Comparison of ENCODE assay signal across 11 cellular contexts in genomic region chr11:114219559-114220349, GRCh38.
A peak's percentile ranks its signal among the peaks of the same experiment; 100 is the strongest.
DNase-seq lines count a peak whose midpoint lies in the region; ATAC-seq and TF ChIP-seq lines count a peak whose summit lies in the region.
"Had no signal": no experiment of that assay in that cellular context is flagged by ENCODE, and none has a peak within 500 bp of the region (broad histone marks: within the 10 kb centered on the region; RNA-seq: fewer than 3 reads in every experiment).

No MANE protein-coding gene starts in this region.

- DNase-seq in OCI-M1 (lab: John Stamatoyannopoulos, UW) (peak; percentile 76), dorsolateral prefrontal cortex (peak in 1 of 10 donors; percentile 20), left lobe of liver (ENCODE audit: low spot score) (no peak), superior temporal gyrus (ENCODE audit: extremely low spot score) (peak; percentile 44), GM23338 (ENCODE audit: low spot score) (no peak), NCI-H510A treated with DMSO at 0.1 percent for 48 hours (lab: John Stamatoyannopoulos, UW) (no peak)
- no peak for DNase-seq in activated CD4-positive, alpha-beta memory T cell treated with anti-CD3 and anti-CD28 coated beads, Interleukin-2, amount 10 ng/mL, durations not matched to agents 7 days and 5 days
- DNase-seq: activated T-cell treated with anti-CD3 and anti-CD28 coated beads, Interleukin-2, amount 50 U/mL, for 24 hours; kidney; stimulated activated CD4-positive, alpha-beta T cell treated with anti-CD3 and anti-CD28 coated beads, Interleukin-12 subunit alpha, Interleukin-12 subunit beta, amount 100 ng/mL, for 4 hours; T-helper 17 cell had no signal

- ATAC-seq in left lobe of liver (peak; percentile 2), GM23338 (no peak)
- ATAC-seq: T-helper 17 cell had no signal

- no peaks in the 10 kb centered on the region for H3K4me1 Mint-ChIP-seq in GM23338
- peaks cover 50% of the 10 kb centered on the region for H3K4me1 Mint-ChIP-seq in activated CD4-positive, alpha-beta memory T cell treated with anti-CD3 and anti-CD28 coated beads, Interleukin-2, amount 10 ng/mL, durations not matched to agents 7 days and 5 days

- no peak overlapping the region for H3K4me3 Mint-ChIP-seq in GM23338
- H3K4me3 Mint-ChIP-seq in activated CD4-positive, alpha-beta memory T cell treated with anti-CD3 and anti-CD28 coated beads, Interleukin-2, amount 10 ng/mL, durations not matched to agents 7 days and 5 days = no peak overlapping the region
- H3K4me3 Mint-ChIP-seq: activated T-cell treated with anti-CD3 and anti-CD28 coated beads, Interleukin-2, amount 50 U/mL, for 24 hours; T-helper 17 cell had no signal

- H3K36me3 Mint-ChIP-seq in GM23338 (ENCODE audit: low read depth) = no peaks in the 10 kb centered on the region
- peaks cover 17% of the 10 kb centered on the region for H3K36me3 Mint-ChIP-seq in activated CD4-positive, alpha-beta memory T cell treated with anti-CD3 and anti-CD28 coated beads, Interleukin-2, amount 10 ng/mL, durations not matched to agents 7 days and 5 days (ENCODE audit: low read depth)

- no peaks in the 10 kb centered on the region for H3K36me3 ChIP-seq in GM23338 (ENCODE audit: insufficient read depth)

- no peaks in the 10 kb centered on the region for H3F3A ChIP-seq in GM23338 (replicated peaks; ENCODE audit: low read depth)

- no peak overlapping the region for H2AFZ ChIP-seq in GM23338

- no peaks in the 10 kb centered on the region for H3K4me1 ChIP-seq in GM23338 (ENCODE audit: insufficient read depth)

- no peak overlapping the region for H3K4me3 ChIP-seq in dorsolateral prefrontal cortex
- no peak overlapping the region for H3K4me3 ChIP-seq in GM23338

- 0 out of 2 replicates have a peak, but pooled peaks cover 4% of the 10 kb centered on the region for H3K9me2 ChIP-seq in GM23338 (ENCODE audit: insufficient read depth)

- H3K27ac ChIP-seq in dorsolateral prefrontal cortex = peak overlapping the region in 46 of 59 donors; percentile 1 to 66 (median 38)
- H3K27ac ChIP-seq in GM23338 (ENCODE audit: low read depth) = no peak overlapping the region

- H3K79me2 ChIP-seq in GM23338 (replicated peaks; ENCODE audit: insufficient read depth) = no peaks in the 10 kb centered on the region

- H3K27me3 ChIP-seq in dorsolateral prefrontal cortex = no peaks in the 10 kb centered on the region
- H3K27me3 ChIP-seq in GM23338 (ENCODE audit: insufficient read depth) = no peaks in the 10 kb centered on the region

- H3K27ac Mint-ChIP-seq in GM23338 = no peak overlapping the region
- no peak overlapping the region for H3K27ac Mint-ChIP-seq in activated CD4-positive, alpha-beta memory T cell treated with anti-CD3 and anti-CD28 coated beads, Interleukin-2, amount 10 ng/mL, durations not matched to agents 7 days and 5 days
- H3K27ac Mint-ChIP-seq: activated T-cell treated with anti-CD3 and anti-CD28 coated beads, Interleukin-2, amount 50 U/mL, for 24 hours; T-helper 17 cell had no signal

- H3K9me3 Mint-ChIP-seq in GM23338 = no peaks in the 10 kb centered on the region
- H3K9me3 Mint-ChIP-seq in activated CD4-positive, alpha-beta memory T cell treated with anti-CD3 and anti-CD28 coated beads, Interleukin-2, amount 10 ng/mL, durations not matched to agents 7 days and 5 days = no peaks in the 10 kb centered on the region
- H3K9me3 Mint-ChIP-seq: activated T-cell treated with anti-CD3 and anti-CD28 coated beads, Interleukin-2, amount 50 U/mL, for 24 hours had no signal

- POLR2A ChIA-PET in activated CD4-positive, alpha-beta memory T cell treated with anti-CD3 and anti-CD28 coated beads, Interleukin-2, amount 10 ng/mL, durations not matched to agents 7 days and 5 days (lab: Charles Lee) = interaction anchor here (1.2 kb wide), 1 partner anchor 12 kb away, joined by 3 read pairs; no protein-coding TSS in a partner anchor

- no peak overlapping the region for H3K4me2 ChIP-seq in GM23338

- peaks cover 2% of the 10 kb centered on the region for H3K27me3 Mint-ChIP-seq in GM23338 (ENCODE audit: insufficient read depth, low read depth, poor library complexity)
- H3K27me3 Mint-ChIP-seq in activated CD4-positive, alpha-beta memory T cell treated with anti-CD3 and anti-CD28 coated beads, Interleukin-2, amount 10 ng/mL, durations not matched to agents 7 days and 5 days = peaks cover 8% of the 10 kb centered on the region
- H3K27me3 Mint-ChIP-seq: activated T-cell treated with anti-CD3 and anti-CD28 coated beads, Interleukin-2, amount 50 U/mL, for 24 hours; T-helper 17 cell had no signal

- intact Hi-C loops in dorsolateral prefrontal cortex (cut with DNase I) = no loop called here

- CTCF ChIA-PET in activated CD4-positive, alpha-beta memory T cell treated with anti-CD3 and anti-CD28 coated beads, Interleukin-2, amount 10 ng/mL, durations not matched to agents 7 days and 5 days (lab: Charles Lee) = interaction anchor here (1.3 to 1.6 kb wide), 2 partner anchors 41 to 53 kb away, joined by 4 to 5 read pairs; no protein-coding TSS in a partner anchor

- no peaks in the 10 kb centered on the region for H4K20me1 ChIP-seq in GM23338 (replicated peaks; ENCODE audit: insufficient read depth)

- TF ChIP-seq CTCF in dorsolateral prefrontal cortex (IDR thresholded peaks at IDR 0.05 in 54 of 56, conservative IDR thresholded peaks at IDR 0.05 in 2 of 56; ENCODE audit: low read depth in 1 of 56, partially characterized antibody in 56 of 56) (no peak), GM23338 (conservative IDR thresholded peaks at IDR 0.05; ENCODE audit: low read depth in 2 of 2) (no peak)

TF ChIP-seq in GM23338, 12 proteins besides CTCF, POLR2A, EP300 and RAD21:
- TF ChIP-seq STAT1 (IDR thresholded peaks at IDR 0.05; ENCODE audit: unreplicated experiment) = no peak
- TF ChIP-seq NANOG (IDR thresholded peaks at IDR 0.05; ENCODE audit: borderline replicate concordance) = no peak
- no peak for TF ChIP-seq EZH2 (IDR thresholded peaks at IDR 0.05; ENCODE audit: low read depth, unreplicated experiment)
- TF ChIP-seq ZNF462 (CRISPR knock-in tag; IDR thresholded peaks at IDR 0.05) = no peak
TF ChIP-seq in GM23338: peak in this region for 0.

Comparison
In these comparisons a context has a peak if more than half of its experiments do, and no peak if none do; other contexts are left out.
1. DNase-seq: peak in OCI-M1 (single experiment) and superior temporal gyrus (single experiment); none in left lobe of liver (single experiment), GM23338 (single experiment), activated CD4-positive, alpha-beta memory T cell treated with anti-CD3 and anti-CD28 coated beads, Interleukin-2, amount 10 ng/mL, durations not matched to agents 7 days and 5 days (single experiment) and NCI-H510A treated with DMSO at 0.1 percent for 48 hours (single experiment).